13 cellular contexts compared by ENCODE assay signal in the genomic region with DNA sequence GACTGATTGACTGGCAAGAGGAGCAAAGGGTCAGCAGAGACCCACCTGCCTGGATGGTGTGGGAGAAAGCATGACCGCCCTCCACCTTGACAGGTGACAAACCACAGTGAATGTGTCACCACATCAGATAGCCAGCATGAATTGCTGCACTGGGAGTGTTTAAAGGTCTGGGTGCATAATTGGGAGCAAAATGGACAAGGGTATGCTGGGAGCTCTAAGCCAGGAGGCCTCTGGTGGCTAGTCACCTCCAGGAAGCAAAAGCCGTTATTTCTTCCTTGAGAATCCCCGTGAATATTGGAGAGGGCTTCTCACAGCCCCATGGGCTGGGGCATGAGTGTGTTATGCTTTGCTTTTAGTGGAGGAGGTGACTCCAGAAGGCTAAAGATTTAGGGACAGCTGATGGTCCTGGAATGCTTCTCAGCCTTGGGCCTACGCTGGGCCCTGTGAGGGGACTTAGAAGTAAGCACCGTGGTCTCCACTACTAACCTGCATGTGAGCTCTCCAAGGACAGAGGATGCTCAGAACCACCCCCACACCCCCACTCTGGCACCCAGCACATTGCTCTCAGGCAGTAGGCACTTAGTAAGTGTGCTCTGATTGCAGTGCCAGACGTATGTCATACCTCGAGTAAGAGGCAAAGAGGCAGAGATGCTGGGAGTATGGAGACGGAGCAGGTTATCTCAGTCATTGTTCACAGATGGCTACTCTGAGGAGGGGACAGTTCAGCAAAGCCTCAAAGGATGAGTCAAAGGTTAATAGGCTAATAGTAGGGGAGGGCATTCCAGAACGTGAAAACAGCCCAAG. TPM values are rescaled to one million over a fixed set of nuclear protein-coding genes. Genes with fewer than 3 reads are reported as not detected.
DNase-seq lines count a peak whose midpoint lies in the region; ATAC-seq and TF ChIP-seq lines count a peak whose summit lies in the region.
"Had no signal": no experiment of that assay in that cellular context is flagged by ENCODE, and none has a peak within 500 bp of the region (broad histone marks: within the 10 kb centered on the region; RNA-seq: fewer than 3 reads in every experiment).

No MANE protein-coding gene starts in this region.

- no peaks in the 10 kb centered on the region for H3K9me3 ChIP-seq in mammary epithelial cell (replicated peaks; ENCODE audit: insufficient read depth, low read length)
- H3K9me3 ChIP-seq in uterus, result no peaks in the 10 kb centered on the region
- H3K9me3 ChIP-seq: SJCRH30 had no signal

- no peak overlapping the region for H3K4me3 Mint-ChIP-seq in MCF 10A (ENCODE audit: unreplicated experiment)
- H3K4me3 Mint-ChIP-seq in activated naive CD8-positive, alpha-beta T cell treated with anti-CD3 and anti-CD28 coated beads, Interleukin-2, amount 50 U/mL, for 24 hours, result no peak overlapping the region

- BruUV-seq in MCF 10A (replicated peaks; lab: Mats Ljungman, UMichigan), result no TSS peak
- no TSS peak for BruUV-seq in mammary epithelial cell (replicated peaks; lab: Mats Ljungman, UMichigan)

- no peaks in the 10 kb centered on the region for H3K9me3 Mint-ChIP-seq in MCF 10A (ENCODE audit: unreplicated experiment)
- no peaks in the 10 kb centered on the region for H3K9me3 Mint-ChIP-seq in activated naive CD8-positive, alpha-beta T cell treated with anti-CD3 and anti-CD28 coated beads, Interleukin-2, amount 50 U/mL, for 24 hours

- TF ChIP-seq CTCF in MCF 10A (IDR thresholded peaks at IDR 0.05; ENCODE audit: unreplicated experiment) (no peak), mammary epithelial cell (conservative IDR thresholded peaks at IDR 0.05 in 1 of 2, IDR thresholded peaks at IDR 0.05 in 1 of 2; ENCODE audit: extremely low read depth in 1 of 2, insufficient read depth in 1 of 2, low read depth in 1 of 2, low read length in 2 of 2) (no peak), uterus (IDR thresholded peaks at IDR 0.05) (no peak)

- no peak for DNase-seq in MCF 10A (ENCODE audit: unreplicated experiment)
- DNase-seq in mammary epithelial cell, result no peak
- peak; percentile 8 for DNase-seq in activated naive CD8-positive, alpha-beta T cell treated with anti-CD3 and anti-CD28 coated beads, Interleukin-2, amount 50 U/mL, for 24 hours
- DNase-seq in mucosa of gallbladder (ENCODE audit: low spot score), result peak; percentile 9
- no peak for DNase-seq in uterus
- DNase-seq in NK-92 (lab: John Stamatoyannopoulos, UW; ENCODE audit: unreplicated experiment), result no peak
- no peak for DNase-seq in DMS53 (lab: John Stamatoyannopoulos, UW)
- DNase-seq in NCI-H2171 treated with DMSO at 0.1 percent for 48 hours (lab: John Stamatoyannopoulos, UW), result no peak
- DNase-seq: cortex of kidney, NCI-H2227 treated with DMSO at 0.1 percent for 48 hours had no signal

- peak overlapping the region; percentile 83 for H3K27ac Mint-ChIP-seq in MCF 10A (ENCODE audit: low read depth, unreplicated experiment)
- peak overlapping the region; percentile 67 for H3K27ac Mint-ChIP-seq in activated naive CD8-positive, alpha-beta T cell treated with anti-CD3 and anti-CD28 coated beads, Interleukin-2, amount 50 U/mL, for 24 hours

- dilution Hi-C loops in mammary epithelial cell (cut with HindIII; ENCODE audit: low sequenced_read_pairs), result loop anchor here (25.0 kb wide), 1 partner anchor 412 kb away; no protein-coding TSS in a partner anchor

- H3K4me1 ChIP-seq in mammary epithelial cell (ENCODE audit: insufficient read depth, low read length) (peaks cover 29% of the 10 kb centered on the region), uterus (peaks cover 0 to 5% of the 10 kb centered on the region in 2 donors)

- H3K4me2 ChIP-seq in mammary epithelial cell (ENCODE audit: insufficient read depth, low read depth, low read length), result no peak overlapping the region

- H3K27ac ChIP-seq in mammary epithelial cell (ENCODE audit: insufficient read depth, low read depth, low read length) (no peak overlapping the region), uterus (peak overlapping the region; percentile 73 to 88)
- H3K27ac ChIP-seq: SJCRH30 had no signal

- POLR2A ChIA-PET in MCF 10A (lab: Yijun Ruan, JAX), result interaction anchor here (0.7 to 6.5 kb wide), 8 partner anchors 10 to 864 kb away, joined by 3 to 84 read pairs (median 4); a partner anchor contains a TSS

- WGBS in mammary epithelial cell (ENCODE audit: low coverage, missing lambda C conversion rate), result 70% methylated on average over 9 of the region's 9 CpGs

- H3K27me3 ChIP-seq in mammary epithelial cell (ENCODE audit: insufficient read depth, low read length) (no peaks in the 10 kb centered on the region), uterus (no peaks in the 10 kb centered on the region)
- H3K27me3 ChIP-seq: SJCRH30 had no signal

- in situ Hi-C loops in mammary epithelial cell (cut with MboI; ENCODE audit: low sequenced_read_pairs in 2 of 2), result loop anchor here (10.0 to 25.0 kb wide), 3 partner anchors 85 to 437 kb away; a partner anchor contains a TSS

- no peak for TF ChIP-seq POLR2A in uterus (IDR thresholded peaks at IDR 0.05)

- H4K20me1 ChIP-seq in mammary epithelial cell (ENCODE audit: insufficient read depth, low read length), result no peaks in the 10 kb centered on the region

- H3K4me1 Mint-ChIP-seq in MCF 10A (ENCODE audit: insufficient read depth, unreplicated experiment), result peaks cover 32% of the 10 kb centered on the region
- peaks cover 37% of the 10 kb centered on the region for H3K4me1 Mint-ChIP-seq in activated naive CD8-positive, alpha-beta T cell treated with anti-CD3 and anti-CD28 coated beads, Interleukin-2, amount 50 U/mL, for 24 hours

- CTCF ChIA-PET in MCF 10A (lab: Yijun Ruan, JAX) (interaction anchor here (0.6 to 21.5 kb wide), 52 partner anchors 10 to 1023 kb away, joined by 3 to 359 read pairs (median 6); a partner anchor contains a TSS), mammary epithelial cell (lab: Charles Lee; ENCODE audit: low non-redundant PET) (no interaction called here)

- intact Hi-C loops in MCF 10A (cut with micrococcal nuclease) (loop anchor here (10.0 kb wide), 1 partner anchor 205 kb away; a partner anchor contains a TSS), mammary epithelial cell (cut with micrococcal nuclease) (loop anchor here (1.0 to 5.0 kb wide), 3 partner anchors 42 to 319 kb away; no protein-coding TSS in a partner anchor), uterus (cut with DNase I; ENCODE audit: low total_unique reads) (loop anchor here (2.0 to 5.0 kb wide), 2 partner anchors 72 to 111 kb away; no protein-coding TSS in a partner anchor)

- H3K36me3 ChIP-seq in mammary epithelial cell (ENCODE audit: insufficient read depth, low read length), result no peaks in the 10 kb centered on the region
- H3K36me3 ChIP-seq in uterus, result no peaks in the 10 kb centered on the region
- H3K36me3 ChIP-seq: SJCRH30 had no signal

- H3K27me3 Mint-ChIP-seq in MCF 10A (ENCODE audit: insufficient read depth, unreplicated experiment), result no peaks in the 10 kb centered on the region
- H3K27me3 Mint-ChIP-seq in activated naive CD8-positive, alpha-beta T cell treated with anti-CD3 and anti-CD28 coated beads, Interleukin-2, amount 50 U/mL, for 24 hours, result no peaks in the 10 kb centered on the region

- no peak overlapping the region for H3K9ac ChIP-seq in mammary epithelial cell (ENCODE audit: insufficient read depth, low read length)

- H3K4me3 ChIP-seq in mammary epithelial cell (replicated peaks in 1 of 3; ENCODE audit: insufficient read depth in 1 of 3, low read depth in 2 of 3, low read length in 3 of 3) (no peak overlapping the region), uterus (no peak overlapping the region)
- H3K4me3 ChIP-seq: SJCRH30 had no signal

- ATAC-seq in activated naive CD8-positive, alpha-beta T cell treated with anti-CD3 and anti-CD28 coated beads, Interleukin-2, amount 50 U/mL, for 24 hours, result no peak

- no peak overlapping the region for H2AFZ ChIP-seq in mammary epithelial cell (ENCODE audit: low read depth, low read length)

- H3K36me3 Mint-ChIP-seq in MCF 10A (ENCODE audit: insufficient read depth, unreplicated experiment), result no peaks in the 10 kb centered on the region
- no peaks in the 10 kb centered on the region for H3K36me3 Mint-ChIP-seq in activated naive CD8-positive, alpha-beta T cell treated with anti-CD3 and anti-CD28 coated beads, Interleukin-2, amount 50 U/mL, for 24 hours (ENCODE audit: low read depth)

- H3K79me2 ChIP-seq in mammary epithelial cell (ENCODE audit: insufficient read depth, low read length), result no peaks in the 10 kb centered on the region

RNA-seq across cellular contexts. Expression of a gene that starts 9.1 kb away (rescaled TPM):
- total RNA-seq in MCF 10A (2022) (18.7 and 23.0 TPM in 2 replicates), mammary epithelial cell (10 to 100 TPM in 1 of 2 donors, 1 to 10 TPM in 1; 5.3 to 14.9 TPM), mucosa of gallbladder (38.3 TPM), uterus (100 to 1,000 TPM in 1 of 4 donors, 10 to 100 TPM in 2, 1 to 10 TPM in 1; 3.8 to 110 (median 25.7) TPM)
- polyA plus RNA-seq in mammary epithelial cell, result 9.0 TPM
- polyA minus RNA-seq in mammary epithelial cell, result 24.6 TPM

RNA-seq across cellular contexts. Expression of a gene that starts 43.7 kb away (rescaled TPM):
- total RNA-seq in MCF 10A (2022) (not detected in 2 replicates), mammary epithelial cell (not detected), mucosa of gallbladder (not detected), uterus (not detected)
- polyA plus RNA-seq in mammary epithelial cell, result not detected
- not detected for polyA minus RNA-seq in mammary epithelial cell
- total RNA-seq: SJCRH30, urinary bladder had no signal
- polyA plus RNA-seq: BJ, urinary bladder had no signal

RNA-seq across cellular contexts. Expression of a gene that starts 57.1 kb away (rescaled TPM):
- total RNA-seq in MCF 10A (2022) (145 TPM in 2 replicates), mammary epithelial cell (10 to 100 TPM; 29.8 to 56.9 TPM), mucosa of gallbladder (37.3 TPM), uterus (10 to 100 TPM; 13.8 to 50.0 (median 32.6) TPM)
- polyA plus RNA-seq in mammary epithelial cell, result 18.1 TPM
- polyA minus RNA-seq in mammary epithelial cell, result 25.4 TPM

Comparison
In these comparisons a context has a peak if more than half of its experiments do, and no peak if none do; other contexts are left out.
1. DNase-seq: peak in activated naive CD8-positive, alpha-beta T cell treated with anti-CD3 and anti-CD28 coated beads, Interleukin-2, amount 50 U/mL, for 24 hours (single experiment) and mucosa of gallbladder (single experiment); none in MCF 10A (single experiment), mammary epithelial cell (single experiment), uterus (0 of 2), NK-92 (single experiment), DMS53 (single experiment) and NCI-H2171 treated with DMSO at 0.1 percent for 48 hours (single experiment).